ENCODE assay signal across 8 cellular contexts in the genomic region with DNA sequence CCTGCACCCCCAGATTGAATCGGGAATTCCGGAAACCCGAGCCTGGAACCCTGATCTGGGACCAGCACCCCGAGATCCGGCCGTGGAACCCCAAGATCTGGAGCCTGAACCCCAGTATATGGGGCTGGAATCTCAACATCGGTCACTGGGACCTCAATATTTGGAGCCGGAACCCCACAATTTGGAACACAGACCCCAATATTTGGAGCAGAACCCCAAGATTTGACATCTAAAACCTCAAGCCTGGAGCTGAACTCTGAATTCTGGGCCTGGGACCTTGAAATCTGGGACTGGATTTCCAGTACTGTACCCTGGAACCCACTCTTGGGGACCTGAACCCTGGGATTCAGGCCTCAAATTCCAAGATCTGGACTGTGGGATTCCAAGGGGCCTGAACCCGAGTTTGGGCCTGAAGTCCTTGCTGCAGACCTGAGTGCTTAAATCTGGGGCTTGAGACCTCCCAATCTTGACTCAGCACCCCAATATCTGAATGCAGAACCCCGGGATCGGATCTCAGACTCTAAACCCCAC. TPM values are rescaled to one million over a fixed set of nuclear protein-coding genes. Genes with fewer than 3 reads are reported as not detected.
DNase-seq lines count a peak whose midpoint lies in the region; ATAC-seq and TF ChIP-seq lines count a peak whose summit lies in the region.

No MANE protein-coding gene starts in this region.

- H3K27me3 Mint-ChIP-seq in stimulated activated naive CD8-positive, alpha-beta T cell treated with anti-CD3 and anti-CD28 coated beads, Interleukin-15, Interleukin-2, amounts not matched to agents 100 ng/mL and 50 ng/mL, for 24 hours: no peaks in the 10 kb centered on the region

- no peaks in the 10 kb centered on the region for H3K36me3 ChIP-seq in mammary epithelial cell (ENCODE audit: insufficient read depth, low read length)
- peaks cover 0 to 2% of the 10 kb centered on the region in 2 donors for H3K36me3 ChIP-seq in aorta (ENCODE audit: control insufficient read depth in 1 of 2, insufficient read depth in 2 of 2, low read length in 1 of 2)

- intact Hi-C loops in mammary epithelial cell (cut with micrococcal nuclease) (loop anchor here (10.0 kb wide), 1 partner anchor 238 kb away; no protein-coding TSS in a partner anchor), aorta (cut with DNase I) (loop anchor here in 1 of 2 donors (10.0 kb wide), 1 partner anchor 62 kb away; no protein-coding TSS in a partner anchor)

- peak overlapping the region; percentile 54 to 95 (median 57) for H3K4me3 ChIP-seq in mammary epithelial cell (replicated peaks in 1 of 3; ENCODE audit: insufficient read depth in 1 of 3, low read depth in 2 of 3, low read length in 3 of 3)
- H3K4me3 ChIP-seq in mononuclear cell (ENCODE audit: low read length): peak overlapping the region; percentile 18
- H3K4me3 ChIP-seq in aorta (ENCODE audit: low read length in 2 of 2): peak overlapping the region; percentile 47 to 92

- H3K27me3 ChIP-seq in mammary epithelial cell (ENCODE audit: insufficient read depth, low read length) (no peaks in the 10 kb centered on the region), mononuclear cell (ENCODE audit: insufficient read depth, low read length) (peaks cover 9% of the 10 kb centered on the region), aorta (ENCODE audit: control insufficient read depth in 1 of 2, insufficient read depth in 2 of 2, low read length in 1 of 2) (no peaks in the 10 kb centered on the region)

- H3K4me1 ChIP-seq in mammary epithelial cell (ENCODE audit: insufficient read depth, low read length): peaks cover 23% of the 10 kb centered on the region
- H3K4me1 ChIP-seq in mononuclear cell (ENCODE audit: insufficient read depth, low read length): peaks cover 16% of the 10 kb centered on the region
- H3K4me1 ChIP-seq in aorta (ENCODE audit: control insufficient read depth in 1 of 2, insufficient read depth in 2 of 2, low read length in 2 of 2): no peaks in the 10 kb centered on the region

- in situ Hi-C loops in mammary epithelial cell (cut with MboI; ENCODE audit: low sequenced_read_pairs in 2 of 2): loop anchor here in 1 of 2 donors (10.0 kb wide), 1 partner anchor 52 kb away; no protein-coding TSS in a partner anchor

- WGBS in mammary epithelial cell (ENCODE audit: low coverage, missing lambda C conversion rate): 18% methylated on average over 5 of the region's 11 CpGs
- 21 to 23% methylated on average over 11 of the region's 11 CpGs for WGBS in aorta, 2 donors

- no peaks in the 10 kb centered on the region for H4K20me1 ChIP-seq in mammary epithelial cell (ENCODE audit: insufficient read depth, low read length)

- H3K9ac ChIP-seq in mammary epithelial cell (ENCODE audit: insufficient read depth, low read length): peak overlapping the region; percentile 56

- dilution Hi-C loops in mammary epithelial cell (cut with HindIII; ENCODE audit: low sequenced_read_pairs): no loop called here

- H3K4me1 Mint-ChIP-seq in stimulated activated naive CD8-positive, alpha-beta T cell treated with anti-CD3 and anti-CD28 coated beads, Interleukin-15, Interleukin-2, amounts not matched to agents 100 ng/mL and 50 ng/mL, for 24 hours (ENCODE audit: low read depth): peaks cover 29% of the 10 kb centered on the region

- H3K79me2 ChIP-seq in mammary epithelial cell (ENCODE audit: insufficient read depth, low read length): peaks cover 28% of the 10 kb centered on the region

- H3K9me3 ChIP-seq in mammary epithelial cell (replicated peaks; ENCODE audit: insufficient read depth, low read length) (no peaks in the 10 kb centered on the region), mononuclear cell (ENCODE audit: low read depth, low read length) (no peaks in the 10 kb centered on the region), aorta (ENCODE audit: control insufficient read depth, low read length) (no peaks in the 10 kb centered on the region)

- no peak for TF ChIP-seq CTCF in mammary epithelial cell (conservative IDR thresholded peaks at IDR 0.05 in 1 of 2, IDR thresholded peaks at IDR 0.05 in 1 of 2; ENCODE audit: extremely low read depth in 1 of 2, insufficient read depth in 1 of 2, low read depth in 1 of 2, low read length in 2 of 2)

- H3K36me3 Mint-ChIP-seq in stimulated activated naive CD8-positive, alpha-beta T cell treated with anti-CD3 and anti-CD28 coated beads, Interleukin-15, Interleukin-2, amounts not matched to agents 100 ng/mL and 50 ng/mL, for 24 hours (ENCODE audit: low read depth): no peaks in the 10 kb centered on the region

- H3K27ac ChIP-seq in mammary epithelial cell (ENCODE audit: insufficient read depth, low read depth, low read length): peak overlapping the region; percentile 14
- H3K27ac ChIP-seq in aorta (ENCODE audit: low read depth in 1 of 2, low read length in 2 of 2): no peak overlapping the region

- CTCF ChIA-PET in mammary epithelial cell (lab: Charles Lee; ENCODE audit: low non-redundant PET): no interaction called here

- DNase-seq in stimulated activated naive CD8-positive, alpha-beta T cell treated with anti-CD3 and anti-CD28 coated beads, Interleukin-15, Interleukin-2, amounts not matched to agents 100 U/mL and 50 U/mL, for 24 hours: no peak
- DNase-seq in mammary epithelial cell: no peak
- DNase-seq in aorta: peak in 1 of 2 donors; percentile 26
- no peak for DNase-seq in NAMALWA (ENCODE audit: low spot score)
- DNase-seq in activated CD8-positive, alpha-beta memory T cell treated with anti-CD3 and anti-CD28 coated beads, Interleukin-2, amount 50 U/mL, for 4 hours: no peak

- peak overlapping the region; percentile 90 for H3K4me2 ChIP-seq in mammary epithelial cell (ENCODE audit: insufficient read depth, low read depth, low read length)

- H3K27ac Mint-ChIP-seq in stimulated activated naive CD8-positive, alpha-beta T cell treated with anti-CD3 and anti-CD28 coated beads, Interleukin-15, Interleukin-2, amounts not matched to agents 100 ng/mL and 50 ng/mL, for 24 hours: no peak overlapping the region

- BruUV-seq in mammary epithelial cell (replicated peaks; lab: Mats Ljungman, UMichigan): TSS peak; percentile 39

- ATAC-seq in stimulated activated naive CD8-positive, alpha-beta T cell treated with anti-CD3 and anti-CD28 coated beads, Interleukin-15, Interleukin-2, amounts not matched to agents 100 U/mL and 50 U/mL, for 24 hours: no peak
- ATAC-seq in aorta (ENCODE audit: low FRiP score): no peak
- ATAC-seq in HG03196 (IDR thresholded peaks at IDR 0.05; ENCODE audit: unreplicated experiment): no peak

- H3K4me3 Mint-ChIP-seq in stimulated activated naive CD8-positive, alpha-beta T cell treated with anti-CD3 and anti-CD28 coated beads, Interleukin-15, Interleukin-2, amounts not matched to agents 100 ng/mL and 50 ng/mL, for 24 hours: peak overlapping the region; percentile 73

- peak overlapping the region; percentile 96 for H2AFZ ChIP-seq in mammary epithelial cell (ENCODE audit: low read depth, low read length)

- H3K9me3 Mint-ChIP-seq in stimulated activated naive CD8-positive, alpha-beta T cell treated with anti-CD3 and anti-CD28 coated beads, Interleukin-15, Interleukin-2, amounts not matched to agents 100 ng/mL and 50 ng/mL, for 24 hours: no peaks in the 10 kb centered on the region

RNA-seq across cellular contexts. Expression of gene LRFN3, which starts 0.6 kb away (rescaled TPM):
- total RNA-seq in mammary epithelial cell: 10 to 100 TPM in 1 of 2 donors, 1 to 10 TPM in 1; 4.3 to 13.1 TPM
- polyA plus RNA-seq in mammary epithelial cell: 6.4 TPM
- polyA minus RNA-seq in mammary epithelial cell: 3.2 TPM
- 1.3 TPM for total RNA-seq in mononuclear cell
- total RNA-seq in aorta: 10 to 100 TPM; 14.5 to 15.1 TPM
- polyA plus RNA-seq in aorta: 1 to 10 TPM; 2.0 to 6.1 TPM

RNA-seq across cellular contexts. Expression of gene TYROBP, which starts 28.7 kb away (rescaled TPM):
- total RNA-seq in mammary epithelial cell (not detected), mononuclear cell (286 TPM), aorta (100 to 1,000 TPM in 1 of 2 donors, 10 to 100 TPM in 1; 98.9 to 117 TPM)
- polyA plus RNA-seq in mammary epithelial cell (not detected), aorta (100 to 1,000 TPM in 1 of 2 donors, 10 to 100 TPM in 1; 48.8 to 327 TPM)
- polyA minus RNA-seq in mammary epithelial cell: not detected

RNA-seq across cellular contexts. Expression of gene HCST, which starts 34.5 kb away (rescaled TPM):
- total RNA-seq in mammary epithelial cell: 1 to 10 TPM in 1 of 2 donors, under 1 TPM in 1; 0.83 to 1.3 TPM
- 0.19 TPM for polyA plus RNA-seq in mammary epithelial cell
- polyA minus RNA-seq in mammary epithelial cell: not detected
- 58.1 TPM for total RNA-seq in mononuclear cell
- 10 to 100 TPM; 18.7 TPM for total RNA-seq in aorta
- 10 to 100 TPM in 1 of 2 donors, 1 to 10 TPM in 1; 7.3 to 20.9 TPM for polyA plus RNA-seq in aorta

RNA-seq across cellular contexts. Expression of gene NFKBID, which starts 36.5 kb away (rescaled TPM):
- total RNA-seq in mammary epithelial cell (10 to 100 TPM; 10.4 to 11.5 TPM), mononuclear cell (128 TPM), aorta (10 to 100 TPM; 18.9 to 19.4 TPM)
- polyA plus RNA-seq in mammary epithelial cell (4.5 TPM), aorta (10 to 100 TPM in 1 of 2 donors, 1 to 10 TPM in 1; 2.9 to 10.4 TPM)
- polyA minus RNA-seq in mammary epithelial cell: 15.6 TPM

RNA-seq across cellular contexts. Expression of gene SDHAF1, which starts 58.2 kb away (rescaled TPM):
- total RNA-seq in mammary epithelial cell: 10 to 100 TPM; 10.8 to 14.5 TPM
- polyA plus RNA-seq in mammary epithelial cell: 15.3 TPM
- 5.6 TPM for polyA minus RNA-seq in mammary epithelial cell
- total RNA-seq in mononuclear cell: 8.3 TPM
- 10 to 100 TPM; 11.6 to 16.6 TPM for total RNA-seq in aorta
- 10 to 100 TPM; 11.1 to 26.1 TPM for polyA plus RNA-seq in aorta

Comparison
In these comparisons a context has a peak if more than half of its experiments do, and no peak if none do; other contexts are left out.
1. H3K4me3 ChIP-seq: peak in every context shown above with its lines; median percentile 70 in aorta; 57 in mammary epithelial cell; 18 in mononuclear cell.
2. RNA of gene TYROBP, which starts 28.7 kb away (total RNA-seq): 286 TPM in mononuclear cell (single experiment) and 98.9 to 117 TPM in aorta; not detected in mammary epithelial cell; every median in the first group is over 10 times any median in the second.
3. RNA of gene HCST, which starts 34.5 kb away (total RNA-seq): 58.1 TPM in mononuclear cell (single experiment) and 18.7 TPM in aorta; 0.83 to 1.3 TPM in mammary epithelial cell; every median in the first group is over 4 times any median in the second.